Comparison of ENCODE assay signal across 17 cellular contexts in genomic region chr14:61638595-61639391, GRCh38.
"Had no signal": no experiment of that assay in that cellular context is flagged by ENCODE, and none has a peak within 500 bp of the region (broad histone marks: within the 10 kb centered on the region; RNA-seq: fewer than 3 reads in every experiment).

No MANE protein-coding gene starts in this region.

- H3K36me3 Mint-ChIP-seq: memory B cell had no signal

- H3K4me1 Mint-ChIP-seq: endodermal cell had no signal

- FAIRE-seq: keratinocyte had no signal

- H3K27ac ChIP-seq: brain microvascular endothelial cell, left ventricle myocardium inferior, tibial nerve had no signal

- DNase-seq: activated naive CD8-positive, alpha-beta T cell treated with anti-CD3 and anti-CD28 coated beads, Interleukin-2, amount 10 ng/mL, durations not matched to agents 7 days and 5 days; anterior cingulate cortex; brain microvascular endothelial cell; cerebellar nuclear complex; endodermal cell; left ventricle myocardium inferior; posterior cingulate gyrus; stimulated activated CD4-positive, alpha-beta T cell treated with anti-CD3 and anti-CD28 coated beads, Interleukin-4, amount 100 ng/mL, for 1 hour; stimulated activated naive CD4-positive, alpha-beta T cell treated with Interleukin-2 at 50 U/mL for 16 hours; substantia nigra; T-helper 9 cell had no signal

- H3K27ac Mint-ChIP-seq: activated naive CD8-positive, alpha-beta T cell treated with anti-CD3 and anti-CD28 coated beads, Interleukin-2, amount 10 ng/mL, durations not matched to agents 7 days and 5 days; activated T-helper 1 cell treated with anti-CD3 and anti-CD28 coated beads, Interleukin-12 subunit alpha, Interleukin-12 subunit beta, Interleukin-2, Interleukin-4 antibody, amounts not matched to agents 30 ng/mL and 10 ng/mL and 1 ng/mL, durations not matched to agents 14 hours and 24 hours and 36 hours; endodermal cell; memory B cell had no signal

- H3K4me1 ChIP-seq: tibial nerve had no signal

- H3K9me3 ChIP-seq: left ventricle myocardium inferior, tibial nerve had no signal

- H3K36me3 ChIP-seq: brain microvascular endothelial cell, left ventricle myocardium inferior, tibial nerve had no signal

- H3K9me3 Mint-ChIP-seq: endodermal cell had no signal

- H3K4me3 ChIP-seq: left ventricle myocardium inferior, tibial nerve had no signal

- H3K4me3 Mint-ChIP-seq: activated naive CD8-positive, alpha-beta T cell treated with anti-CD3 and anti-CD28 coated beads, Interleukin-2, amount 10 ng/mL, durations not matched to agents 7 days and 5 days; activated T-helper 1 cell treated with anti-CD3 and anti-CD28 coated beads, Interleukin-12 subunit alpha, Interleukin-12 subunit beta, Interleukin-2, Interleukin-4 antibody, amounts not matched to agents 30 ng/mL and 10 ng/mL and 1 ng/mL, durations not matched to agents 14 hours and 24 hours and 36 hours; endodermal cell; memory B cell; natural killer cell treated with Interleukin-12 subunit alpha and Interleukin-12 subunit beta and Interleukin-15 and Interleukin-18, amount 100 ng/mL, for 72 hours had no signal

- H3K27me3 Mint-ChIP-seq: activated naive CD8-positive, alpha-beta T cell treated with anti-CD3 and anti-CD28 coated beads, Interleukin-2, amount 10 ng/mL, durations not matched to agents 7 days and 5 days; memory B cell; natural killer cell treated with Interleukin-12 subunit alpha and Interleukin-12 subunit beta and Interleukin-15 and Interleukin-18, amount 100 ng/mL, for 72 hours had no signal

- ATAC-seq: activated CD4-positive, CD25-positive, alpha-beta regulatory T cell treated with anti-CD3 and anti-CD28 coated beads, Interleukin-2, amount 50 U/mL, for 24 hours; natural killer cell treated with Interleukin-12 subunit alpha and Interleukin-12 subunit beta and Interleukin-15 and Interleukin-18, amount 100 ng/mL, for 72 hours had no signal

- H3K27me3 ChIP-seq: brain microvascular endothelial cell, tibial nerve had no signal
